In genomic region chrX:108126661-108127060, GRCh38 we compare ENCODE assay signal across 17 cellular contexts.
"Had no signal": no experiment of that assay in that cellular context is flagged by ENCODE, and none has a peak within 500 bp of the region (broad histone marks: within the 10 kb centered on the region; RNA-seq: fewer than 3 reads in every experiment).

No MANE protein-coding gene starts in this region.

- H3K9me3 ChIP-seq: lower lobe of right lung had no signal

- H3K9me3 Mint-ChIP-seq: activated CD4-positive, alpha-beta memory T cell treated with anti-CD3 and anti-CD28 coated beads for 36 hours; activated naive CD8-positive, alpha-beta T cell treated with anti-CD3 and anti-CD28 coated beads, Interleukin-2, amount 50 U/mL, for 24 hours; effector memory CD8-positive, alpha-beta T cell; stimulated activated memory B cell treated with anti-CD40 and anti-IgM and Interleukin-4, amounts not matched to agents 10 μg/mL and 1 μg/mL and 100 μg/mL, for 72 hours; T-helper 2 cell treated with Interferon-gamma antibody and Interleukin-4, amounts not matched to agents 5 μg/mL and 100 μg/mL, for 36 hours; type B pancreatic cell had no signal

- H3K4me2 ChIP-seq: smooth muscle cell had no signal

- H3K27me3 ChIP-seq: foreskin keratinocyte had no signal

- H3K27ac ChIP-seq: foreskin keratinocyte, lower lobe of right lung had no signal

- H3K4me1 ChIP-seq: lower lobe of right lung had no signal

- H3K4me3 Mint-ChIP-seq: activated CD4-positive, alpha-beta memory T cell treated with anti-CD3 and anti-CD28 coated beads for 36 hours; activated naive CD8-positive, alpha-beta T cell treated with anti-CD3 and anti-CD28 coated beads, Interleukin-2, amount 50 U/mL, for 24 hours; activated T-cell treated with anti-CD3 and anti-CD28 coated beads, Interleukin-2, amount 50 U/mL, for 72 hours; effector memory CD8-positive, alpha-beta T cell; naive thymus-derived CD4-positive, alpha-beta T cell; stimulated activated memory B cell treated with anti-CD40 and anti-IgM and Interleukin-4, amounts not matched to agents 10 μg/mL and 1 μg/mL and 100 μg/mL, for 72 hours; T-helper 2 cell treated with Interferon-gamma antibody and Interleukin-4, amounts not matched to agents 5 μg/mL and 100 μg/mL, for 36 hours; type B pancreatic cell had no signal

- ATAC-seq: activated naive CD8-positive, alpha-beta T cell treated with anti-CD3 and anti-CD28 coated beads, Interleukin-2, amount 50 U/mL, for 24 hours; activated T-cell treated with anti-CD3 and anti-CD28 coated beads, Interleukin-2, amount 50 U/mL, for 72 hours; effector memory CD8-positive, alpha-beta T cell; esophagus mucosa; foreskin keratinocyte; lower lobe of right lung; naive thymus-derived CD4-positive, alpha-beta T cell; right cardiac atrium; stimulated activated memory B cell treated with anti-CD40 and anti-IgM and Interleukin-4, amounts not matched to agents 10 μg/mL and 1 μg/mL and 100 μg/mL, for 72 hours had no signal

- H3K4me3 ChIP-seq: lower lobe of right lung, smooth muscle cell had no signal

- DNase-seq: activated CD4-positive, alpha-beta memory T cell treated with anti-CD3 and anti-CD28 coated beads for 36 hours; activated naive CD8-positive, alpha-beta T cell treated with anti-CD3 and anti-CD28 coated beads, Interleukin-2, amount 50 U/mL, for 24 hours; activated T-cell treated with anti-CD3 and anti-CD28 coated beads, Interleukin-2, amount 50 U/mL, for 72 hours; effector memory CD8-positive, alpha-beta T cell; foreskin keratinocyte; head of caudate nucleus; lower lobe of right lung; naive thymus-derived CD4-positive, alpha-beta T cell; occipital lobe; right cardiac atrium; substantia nigra had no signal

- H3K4me1 Mint-ChIP-seq: activated naive CD8-positive, alpha-beta T cell treated with anti-CD3 and anti-CD28 coated beads, Interleukin-2, amount 50 U/mL, for 24 hours; naive thymus-derived CD4-positive, alpha-beta T cell; stimulated activated memory B cell treated with anti-CD40 and anti-IgM and Interleukin-4, amounts not matched to agents 10 μg/mL and 1 μg/mL and 100 μg/mL, for 72 hours had no signal

- H3K27ac Mint-ChIP-seq: activated CD4-positive, alpha-beta memory T cell treated with anti-CD3 and anti-CD28 coated beads for 36 hours; activated naive CD8-positive, alpha-beta T cell treated with anti-CD3 and anti-CD28 coated beads, Interleukin-2, amount 50 U/mL, for 24 hours; activated T-cell treated with anti-CD3 and anti-CD28 coated beads, Interleukin-2, amount 50 U/mL, for 72 hours; effector memory CD8-positive, alpha-beta T cell; naive thymus-derived CD4-positive, alpha-beta T cell; progenitor cell of endocrine pancreas; stimulated activated memory B cell treated with anti-CD40 and anti-IgM and Interleukin-4, amounts not matched to agents 10 μg/mL and 1 μg/mL and 100 μg/mL, for 72 hours; T-helper 2 cell treated with Interferon-gamma antibody and Interleukin-4, amounts not matched to agents 5 μg/mL and 100 μg/mL, for 36 hours; type B pancreatic cell had no signal

- H3K27me3 Mint-ChIP-seq: activated CD4-positive, alpha-beta memory T cell treated with anti-CD3 and anti-CD28 coated beads for 36 hours; activated naive CD8-positive, alpha-beta T cell treated with anti-CD3 and anti-CD28 coated beads, Interleukin-2, amount 50 U/mL, for 24 hours; effector memory CD8-positive, alpha-beta T cell; naive thymus-derived CD4-positive, alpha-beta T cell; progenitor cell of endocrine pancreas; stimulated activated memory B cell treated with anti-CD40 and anti-IgM and Interleukin-4, amounts not matched to agents 10 μg/mL and 1 μg/mL and 100 μg/mL, for 72 hours; type B pancreatic cell had no signal
